ENCODE assay signal across 1 cellular context in the genomic region with DNA sequence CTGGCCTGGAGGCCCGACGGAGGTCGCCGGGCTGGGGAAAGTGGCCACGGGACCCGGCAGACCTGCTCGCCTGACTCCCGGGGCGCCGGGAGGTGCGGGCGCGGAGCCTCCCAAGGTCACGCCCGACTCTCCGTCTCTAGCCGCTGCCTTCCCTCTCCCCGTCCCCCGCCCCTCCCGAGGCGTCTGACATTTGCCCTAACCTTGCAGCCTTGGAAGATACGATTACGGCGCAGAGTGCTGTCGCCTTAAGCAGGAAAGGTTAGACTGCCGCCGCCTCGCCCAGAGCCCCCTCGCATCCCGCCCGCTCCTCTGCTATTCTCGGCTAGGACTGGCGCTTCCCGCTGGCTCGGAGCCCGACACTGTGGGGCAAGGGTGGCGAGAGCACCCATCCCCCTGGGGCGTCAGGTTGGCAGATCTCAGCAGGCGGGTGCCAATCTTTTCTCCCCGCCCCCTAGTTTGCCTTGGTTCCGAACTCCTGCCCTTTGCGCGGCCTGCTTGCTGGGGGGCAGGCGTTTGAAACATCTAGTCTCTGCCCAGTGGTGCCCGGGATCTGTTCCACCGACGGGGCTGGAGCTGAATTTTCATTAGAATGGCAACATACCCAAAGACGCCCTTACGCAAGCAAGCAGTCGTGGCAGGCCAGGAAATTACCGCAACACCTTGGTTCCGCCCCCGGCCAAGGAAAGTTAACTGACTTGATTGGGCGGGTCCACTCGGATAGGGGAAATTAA.
TF ChIP-seq lines count a peak whose summit lies in the region.

No MANE protein-coding gene starts in this region.

TF ChIP-seq in HepG2, 621 proteins besides CTCF, POLR2A, EP300 and RAD21 (continued from another document and continues in another):
- TF ChIP-seq, protein P1, sequence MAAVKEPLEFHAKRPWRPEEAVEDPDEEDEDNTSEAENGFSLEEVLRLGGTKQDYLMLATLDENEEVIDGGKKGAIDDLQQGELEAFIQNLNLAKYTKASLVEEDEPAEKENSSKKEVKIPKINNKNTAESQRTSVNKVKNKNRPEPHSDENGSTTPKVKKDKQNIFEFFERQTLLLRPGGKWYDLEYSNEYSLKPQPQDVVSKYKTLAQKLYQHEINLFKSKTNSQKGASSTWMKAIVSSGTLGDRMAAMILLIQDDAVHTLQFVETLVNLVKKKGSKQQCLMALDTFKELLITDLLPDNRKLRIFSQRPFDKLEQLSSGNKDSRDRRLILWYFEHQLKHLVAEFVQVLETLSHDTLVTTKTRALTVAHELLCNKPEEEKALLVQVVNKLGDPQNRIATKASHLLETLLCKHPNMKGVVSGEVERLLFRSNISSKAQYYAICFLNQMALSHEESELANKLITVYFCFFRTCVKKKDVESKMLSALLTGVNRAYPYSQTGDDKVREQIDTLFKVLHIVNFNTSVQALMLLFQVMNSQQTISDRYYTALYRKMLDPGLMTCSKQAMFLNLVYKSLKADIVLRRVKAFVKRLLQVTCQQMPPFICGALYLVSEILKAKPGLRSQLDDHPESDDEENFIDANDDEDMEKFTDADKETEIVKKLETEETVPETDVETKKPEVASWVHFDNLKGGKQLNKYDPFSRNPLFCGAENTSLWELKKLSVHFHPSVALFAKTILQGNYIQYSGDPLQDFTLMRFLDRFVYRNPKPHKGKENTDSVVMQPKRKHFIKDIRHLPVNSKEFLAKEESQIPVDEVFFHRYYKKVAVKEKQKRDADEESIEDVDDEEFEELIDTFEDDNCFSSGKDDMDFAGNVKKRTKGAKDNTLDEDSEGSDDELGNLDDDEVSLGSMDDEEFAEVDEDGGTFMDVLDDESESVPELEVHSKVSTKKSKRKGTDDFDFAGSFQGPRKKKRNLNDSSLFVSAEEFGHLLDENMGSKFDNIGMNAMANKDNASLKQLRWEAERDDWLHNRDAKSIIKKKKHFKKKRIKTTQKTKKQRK (IDR thresholded peaks at IDR 0.05; ENCODE audit: low read length) = no peak
- TF ChIP-seq, protein P2, sequence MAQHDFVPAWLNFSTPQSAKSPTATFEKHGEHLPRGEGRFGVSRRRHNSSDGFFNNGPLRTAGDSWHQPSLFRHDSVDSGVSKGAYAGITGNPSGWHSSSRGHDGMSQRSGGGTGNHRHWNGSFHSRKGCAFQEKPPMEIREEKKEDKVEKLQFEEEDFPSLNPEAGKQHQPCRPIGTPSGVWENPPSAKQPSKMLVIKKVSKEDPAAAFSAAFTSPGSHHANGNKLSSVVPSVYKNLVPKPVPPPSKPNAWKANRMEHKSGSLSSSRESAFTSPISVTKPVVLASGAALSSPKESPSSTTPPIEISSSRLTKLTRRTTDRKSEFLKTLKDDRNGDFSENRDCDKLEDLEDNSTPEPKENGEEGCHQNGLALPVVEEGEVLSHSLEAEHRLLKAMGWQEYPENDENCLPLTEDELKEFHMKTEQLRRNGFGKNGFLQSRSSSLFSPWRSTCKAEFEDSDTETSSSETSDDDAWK (CRISPR knock-in tag; IDR thresholded peaks at IDR 0.05) = no peak
- TF ChIP-seq ZBTB38 (CRISPR knock-in tag; IDR thresholded peaks at IDR 0.05) = peak; percentile 28; the same call in 1 of the 2 replicates
- TF ChIP-seq ZNF569 (CRISPR knock-in tag; IDR thresholded peaks at IDR 0.05; ENCODE audit: borderline replicate concordance) = no peak
- peak; percentile 83; the same call in 1 of the 2 replicates for TF ChIP-seq FLYWCH1 (CRISPR knock-in tag; IDR thresholded peaks at IDR 0.05)
- no peak for TF ChIP-seq ZNF546 (CRISPR knock-in tag; conservative IDR thresholded peaks at IDR 0.05)
- TF ChIP-seq, protein P3, sequence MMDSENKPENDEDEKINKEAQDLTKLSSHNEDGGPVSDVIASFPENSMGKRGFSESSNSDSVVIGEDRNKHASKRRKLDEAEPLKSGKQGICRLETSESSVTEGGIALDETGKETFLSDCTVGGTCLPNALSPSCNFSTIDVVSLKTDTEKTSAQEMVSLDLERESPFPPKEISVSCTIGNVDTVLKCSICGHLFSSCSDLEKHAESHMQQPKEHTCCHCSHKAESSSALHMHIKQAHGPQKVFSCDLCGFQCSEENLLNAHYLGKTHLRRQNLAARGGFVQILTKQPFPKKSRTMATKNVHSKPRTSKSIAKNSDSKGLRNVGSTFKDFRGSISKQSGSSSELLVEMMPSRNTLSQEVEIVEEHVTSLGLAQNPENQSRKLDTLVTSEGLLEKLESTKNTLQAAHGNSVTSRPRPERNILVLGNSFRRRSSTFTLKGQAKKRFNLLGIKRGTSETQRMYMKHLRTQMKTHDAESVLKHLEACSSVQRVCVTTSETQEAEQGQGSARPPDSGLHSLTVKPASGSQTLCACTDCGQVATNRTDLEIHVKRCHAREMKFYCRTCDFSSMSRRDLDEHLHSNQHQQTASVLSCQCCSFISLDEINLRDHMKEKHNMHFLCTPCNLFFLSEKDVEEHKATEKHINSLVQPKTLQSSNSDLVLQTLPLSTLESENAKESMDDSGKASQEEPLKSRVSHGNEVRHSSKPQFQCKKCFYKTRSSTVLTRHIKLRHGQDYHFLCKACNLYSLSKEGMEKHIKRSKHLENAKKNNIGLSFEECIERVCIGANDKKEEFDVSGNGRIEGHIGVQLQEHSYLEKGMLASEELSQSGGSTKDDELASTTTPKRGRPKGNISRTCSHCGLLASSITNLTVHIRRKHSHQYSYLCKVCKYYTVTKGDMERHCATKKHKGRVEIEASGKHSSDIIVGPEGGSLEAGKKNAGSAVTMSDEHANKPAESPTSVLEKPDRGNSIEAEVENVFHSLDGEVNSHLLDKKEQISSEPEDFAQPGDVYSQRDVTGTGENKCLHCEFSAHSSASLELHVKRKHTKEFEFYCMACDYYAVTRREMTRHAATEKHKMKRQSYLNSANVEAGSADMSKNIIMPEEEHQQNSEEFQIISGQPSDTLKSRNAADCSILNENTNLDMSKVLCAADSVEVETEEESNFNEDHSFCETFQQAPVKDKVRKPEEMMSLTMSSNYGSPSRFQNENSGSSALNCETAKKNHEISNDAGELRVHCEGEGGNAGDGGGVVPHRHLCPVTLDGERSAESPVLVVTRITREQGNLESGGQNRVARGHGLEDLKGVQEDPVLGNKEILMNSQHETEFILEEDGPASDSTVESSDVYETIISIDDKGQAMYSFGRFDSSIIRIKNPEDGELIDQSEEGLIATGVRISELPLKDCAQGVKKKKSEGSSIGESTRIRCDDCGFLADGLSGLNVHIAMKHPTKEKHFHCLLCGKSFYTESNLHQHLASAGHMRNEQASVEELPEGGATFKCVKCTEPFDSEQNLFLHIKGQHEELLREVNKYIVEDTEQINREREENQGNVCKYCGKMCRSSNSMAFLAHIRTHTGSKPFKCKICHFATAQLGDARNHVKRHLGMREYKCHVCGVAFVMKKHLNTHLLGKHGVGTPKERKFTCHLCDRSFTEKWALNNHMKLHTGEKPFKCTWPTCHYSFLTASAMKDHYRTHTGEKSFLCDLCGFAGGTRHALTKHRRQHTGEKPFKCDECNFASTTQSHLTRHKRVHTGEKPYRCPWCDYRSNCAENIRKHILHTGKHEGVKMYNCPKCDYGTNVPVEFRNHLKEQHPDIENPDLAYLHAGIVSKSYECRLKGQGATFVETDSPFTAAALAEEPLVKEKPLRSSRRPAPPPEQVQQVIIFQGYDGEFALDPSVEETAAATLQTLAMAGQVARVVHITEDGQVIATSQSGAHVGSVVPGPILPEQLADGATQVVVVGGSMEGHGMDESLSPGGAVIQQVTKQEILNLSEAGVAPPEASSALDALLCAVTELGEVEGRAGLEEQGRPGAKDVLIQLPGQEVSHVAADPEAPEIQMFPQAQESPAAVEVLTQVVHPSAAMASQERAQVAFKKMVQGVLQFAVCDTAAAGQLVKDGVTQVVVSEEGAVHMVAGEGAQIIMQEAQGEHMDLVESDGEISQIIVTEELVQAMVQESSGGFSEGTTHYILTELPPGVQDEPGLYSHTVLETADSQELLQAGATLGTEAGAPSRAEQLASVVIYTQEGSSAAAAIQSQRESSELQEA (CRISPR knock-in tag; IDR thresholded peaks at IDR 0.05; ENCODE audit: not compliant biosample characterization) = no peak
- TF ChIP-seq MEIS2 (CRISPR knock-in tag; IDR thresholded peaks at IDR 0.05) = peak; percentile 6; the same call in 1 of the 2 replicates
- TF ChIP-seq, protein P4, sequence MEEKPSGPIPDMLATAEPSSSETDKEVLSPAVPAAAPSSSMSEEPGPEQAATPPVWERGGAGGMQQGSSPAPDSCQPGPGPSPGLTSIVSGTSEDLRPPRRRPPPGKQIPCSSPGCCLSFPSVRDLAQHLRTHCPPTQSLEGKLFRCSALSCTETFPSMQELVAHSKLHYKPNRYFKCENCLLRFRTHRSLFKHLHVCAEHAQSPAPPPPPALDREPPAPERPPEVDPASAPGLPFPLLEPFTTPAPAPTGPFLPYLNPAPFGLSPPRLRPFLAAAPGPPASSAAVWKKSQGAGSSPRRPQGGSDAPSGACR (CRISPR knock-in tag; IDR thresholded peaks at IDR 0.05) = no peak
- no peak for TF ChIP-seq NKX3-1 (CRISPR knock-in tag; IDR thresholded peaks at IDR 0.05)
- 0 out of 2 replicates have a peak, but pooled peaks have one; percentile 12 for TF ChIP-seq KLF11 (CRISPR knock-in tag; IDR thresholded peaks at IDR 0.05)
- TF ChIP-seq, protein P5, sequence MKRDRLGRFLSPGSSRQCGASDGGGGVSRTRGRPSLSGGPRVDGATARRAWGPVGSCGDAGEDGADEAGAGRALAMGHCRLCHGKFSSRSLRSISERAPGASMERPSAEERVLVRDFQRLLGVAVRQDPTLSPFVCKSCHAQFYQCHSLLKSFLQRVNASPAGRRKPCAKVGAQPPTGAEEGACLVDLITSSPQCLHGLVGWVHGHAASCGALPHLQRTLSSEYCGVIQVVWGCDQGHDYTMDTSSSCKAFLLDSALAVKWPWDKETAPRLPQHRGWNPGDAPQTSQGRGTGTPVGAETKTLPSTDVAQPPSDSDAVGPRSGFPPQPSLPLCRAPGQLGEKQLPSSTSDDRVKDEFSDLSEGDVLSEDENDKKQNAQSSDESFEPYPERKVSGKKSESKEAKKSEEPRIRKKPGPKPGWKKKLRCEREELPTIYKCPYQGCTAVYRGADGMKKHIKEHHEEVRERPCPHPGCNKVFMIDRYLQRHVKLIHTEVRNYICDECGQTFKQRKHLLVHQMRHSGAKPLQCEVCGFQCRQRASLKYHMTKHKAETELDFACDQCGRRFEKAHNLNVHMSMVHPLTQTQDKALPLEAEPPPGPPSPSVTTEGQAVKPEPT (CRISPR knock-in tag; IDR thresholded peaks at IDR 0.05; ENCODE audit: low read depth) = no peak
- TF ChIP-seq, protein P6, sequence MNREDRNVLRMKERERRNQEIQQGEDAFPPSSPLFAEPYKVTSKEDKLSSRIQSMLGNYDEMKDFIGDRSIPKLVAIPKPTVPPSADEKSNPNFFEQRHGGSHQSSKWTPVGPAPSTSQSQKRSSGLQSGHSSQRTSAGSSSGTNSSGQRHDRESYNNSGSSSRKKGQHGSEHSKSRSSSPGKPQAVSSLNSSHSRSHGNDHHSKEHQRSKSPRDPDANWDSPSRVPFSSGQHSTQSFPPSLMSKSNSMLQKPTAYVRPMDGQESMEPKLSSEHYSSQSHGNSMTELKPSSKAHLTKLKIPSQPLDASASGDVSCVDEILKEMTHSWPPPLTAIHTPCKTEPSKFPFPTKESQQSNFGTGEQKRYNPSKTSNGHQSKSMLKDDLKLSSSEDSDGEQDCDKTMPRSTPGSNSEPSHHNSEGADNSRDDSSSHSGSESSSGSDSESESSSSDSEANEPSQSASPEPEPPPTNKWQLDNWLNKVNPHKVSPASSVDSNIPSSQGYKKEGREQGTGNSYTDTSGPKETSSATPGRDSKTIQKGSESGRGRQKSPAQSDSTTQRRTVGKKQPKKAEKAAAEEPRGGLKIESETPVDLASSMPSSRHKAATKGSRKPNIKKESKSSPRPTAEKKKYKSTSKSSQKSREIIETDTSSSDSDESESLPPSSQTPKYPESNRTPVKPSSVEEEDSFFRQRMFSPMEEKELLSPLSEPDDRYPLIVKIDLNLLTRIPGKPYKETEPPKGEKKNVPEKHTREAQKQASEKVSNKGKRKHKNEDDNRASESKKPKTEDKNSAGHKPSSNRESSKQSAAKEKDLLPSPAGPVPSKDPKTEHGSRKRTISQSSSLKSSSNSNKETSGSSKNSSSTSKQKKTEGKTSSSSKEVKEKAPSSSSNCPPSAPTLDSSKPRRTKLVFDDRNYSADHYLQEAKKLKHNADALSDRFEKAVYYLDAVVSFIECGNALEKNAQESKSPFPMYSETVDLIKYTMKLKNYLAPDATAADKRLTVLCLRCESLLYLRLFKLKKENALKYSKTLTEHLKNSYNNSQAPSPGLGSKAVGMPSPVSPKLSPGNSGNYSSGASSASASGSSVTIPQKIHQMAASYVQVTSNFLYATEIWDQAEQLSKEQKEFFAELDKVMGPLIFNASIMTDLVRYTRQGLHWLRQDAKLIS (CRISPR knock-in tag; IDR thresholded peaks at IDR 0.05) = no peak
- no peak for TF ChIP-seq KDM6A (CRISPR knock-in tag; IDR thresholded peaks at IDR 0.05; ENCODE audit: low read depth)
- TF ChIP-seq CEBPB (IDR thresholded peaks at IDR 0.05; ENCODE audit: borderline replicate concordance, low read depth, low read length) = peak; percentile 30; the same call in 1 of the 2 replicates
- TF ChIP-seq, protein P7, sequence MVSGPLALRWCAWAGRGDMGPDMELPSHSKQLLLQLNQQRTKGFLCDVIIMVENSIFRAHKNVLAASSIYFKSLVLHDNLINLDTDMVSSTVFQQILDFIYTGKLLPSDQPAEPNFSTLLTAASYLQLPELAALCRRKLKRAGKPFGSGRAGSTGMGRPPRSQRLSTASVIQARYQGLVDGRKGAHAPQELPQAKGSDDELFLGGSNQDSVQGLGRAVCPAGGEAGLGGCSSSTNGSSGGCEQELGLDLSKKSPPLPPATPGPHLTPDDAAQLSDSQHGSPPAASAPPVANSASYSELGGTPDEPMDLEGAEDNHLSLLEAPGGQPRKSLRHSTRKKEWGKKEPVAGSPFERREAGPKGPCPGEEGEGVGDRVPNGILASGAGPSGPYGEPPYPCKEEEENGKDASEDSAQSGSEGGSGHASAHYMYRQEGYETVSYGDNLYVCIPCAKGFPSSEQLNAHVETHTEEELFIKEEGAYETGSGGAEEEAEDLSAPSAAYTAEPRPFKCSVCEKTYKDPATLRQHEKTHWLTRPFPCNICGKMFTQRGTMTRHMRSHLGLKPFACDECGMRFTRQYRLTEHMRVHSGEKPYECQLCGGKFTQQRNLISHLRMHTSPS (CRISPR knock-in tag; IDR thresholded peaks at IDR 0.05; ENCODE audit: low read depth) = peak; percentile 85
- TF ChIP-seq, protein P8, sequence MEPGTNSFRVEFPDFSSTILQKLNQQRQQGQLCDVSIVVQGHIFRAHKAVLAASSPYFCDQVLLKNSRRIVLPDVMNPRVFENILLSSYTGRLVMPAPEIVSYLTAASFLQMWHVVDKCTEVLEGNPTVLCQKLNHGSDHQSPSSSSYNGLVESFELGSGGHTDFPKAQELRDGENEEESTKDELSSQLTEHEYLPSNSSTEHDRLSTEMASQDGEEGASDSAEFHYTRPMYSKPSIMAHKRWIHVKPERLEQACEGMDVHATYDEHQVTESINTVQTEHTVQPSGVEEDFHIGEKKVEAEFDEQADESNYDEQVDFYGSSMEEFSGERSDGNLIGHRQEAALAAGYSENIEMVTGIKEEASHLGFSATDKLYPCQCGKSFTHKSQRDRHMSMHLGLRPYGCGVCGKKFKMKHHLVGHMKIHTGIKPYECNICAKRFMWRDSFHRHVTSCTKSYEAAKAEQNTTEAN (CRISPR knock-in tag; conservative IDR thresholded peaks at IDR 0.05) = 0 out of 2 replicates have a peak, but pooled peaks have one; percentile 6
- peak; percentile 41; the same call in 1 of the 2 replicates for TF ChIP-seq TBX2 (CRISPR knock-in tag; IDR thresholded peaks at IDR 0.05; ENCODE audit: borderline replicate concordance)
- TF ChIP-seq NR2F1 (CRISPR knock-in tag; IDR thresholded peaks at IDR 0.05) = 0 out of 4 replicates have a peak, but pooled peaks have one; percentile 13 to 33
- TF ChIP-seq, protein P9, sequence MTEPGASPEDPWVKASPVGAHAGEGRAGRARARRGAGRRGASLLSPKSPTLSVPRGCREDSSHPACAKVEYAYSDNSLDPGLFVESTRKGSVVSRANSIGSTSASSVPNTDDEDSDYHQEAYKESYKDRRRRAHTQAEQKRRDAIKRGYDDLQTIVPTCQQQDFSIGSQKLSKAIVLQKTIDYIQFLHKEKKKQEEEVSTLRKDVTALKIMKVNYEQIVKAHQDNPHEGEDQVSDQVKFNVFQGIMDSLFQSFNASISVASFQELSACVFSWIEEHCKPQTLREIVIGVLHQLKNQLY (CRISPR knock-in tag; IDR thresholded peaks at IDR 0.05) = no peak
